Comparison of ENCODE assay signal across 19 cellular contexts in genomic region chr1:184442260-184442659, GRCh38. TPM values are rescaled to one million over a fixed set of nuclear protein-coding genes. Genes with fewer than 3 reads are reported as not detected.
DNase-seq lines count a peak whose midpoint lies in the region; ATAC-seq, FAIRE-seq and TF ChIP-seq lines count a peak whose summit lies in the region.
"Had no signal": no experiment of that assay in that cellular context is flagged by ENCODE, and none has a peak within 500 bp of the region (broad histone marks: within the 10 kb centered on the region; RNA-seq: fewer than 3 reads in every experiment).

No MANE protein-coding gene starts in this region.

- no peaks in the 10 kb centered on the region for H3K27me3 ChIP-seq in gastrocnemius medialis

- peak; percentile 5 for FAIRE-seq in GM12892 (lab: Jason Lieb, UNC)
- FAIRE-seq: G401.6, H1 had no signal

- H3K4me1 ChIP-seq in gastrocnemius medialis: peaks cover 61 to 75% of the 10 kb centered on the region in 2 donors

- DNase-seq in GM12892 (ENCODE audit: insufficient read length) (no peak), left colon (no peak), gastrocnemius medialis (no peak), mesenteric fat pad (ENCODE audit: low spot score) (no peak), NCI-H1694 treated with DMSO at 0.1 percent for 48 hours (lab: John Stamatoyannopoulos, UW) (no peak)
- DNase-seq: C1 segment of cervical spinal cord; Calu3; CD4-positive, alpha-beta memory T cell; COR-L47; DMS153; DND-41; GM23248; H7; HCEC 1CT had no signal

- H3K27ac ChIP-seq in gastrocnemius medialis: peak overlapping the region; percentile 53 to 63 (median 53)
- H3K27ac ChIP-seq: GM23248 had no signal

- intact Hi-C loops in left colon (cut with DNase I, micrococcal nuclease) (no loop called here), gastrocnemius medialis (cut with DNase I; ENCODE audit: low total_unique reads) (no loop called here)

- no peak for TF ChIP-seq CTCF in gastrocnemius medialis (IDR thresholded peaks at IDR 0.05 in 4 of 5, conservative IDR thresholded peaks at IDR 0.05 in 1 of 5)

- TF ChIP-seq POLR2A in GM12892 (IDR thresholded peaks at IDR 0.05; ENCODE audit: low read depth, low read length) (no peak), gastrocnemius medialis (IDR thresholded peaks at IDR 0.05) (no peak)

- in situ Hi-C loops in gastrocnemius medialis (cut with MboI; ENCODE audit: low sequenced_read_pairs in 4 of 4): no loop called here

- no peaks in the 10 kb centered on the region for H3K9me3 ChIP-seq in gastrocnemius medialis

- H3K36me3 ChIP-seq in gastrocnemius medialis: no peaks in the 10 kb centered on the region

- no peak overlapping the region for H3K4me3 ChIP-seq in gastrocnemius medialis
- H3K4me3 ChIP-seq: GM23248 had no signal

- ATAC-seq in SK-N-SH treated with all-trans-retinoic acid at 6 μM for 48 hours (no peak), left colon (peak; percentile 17), gastrocnemius medialis (no peak), GM21381 (IDR thresholded peaks at IDR 0.05; ENCODE audit: unreplicated experiment) (no peak), GM21390 (IDR thresholded peaks at IDR 0.05; ENCODE audit: unreplicated experiment) (no peak)

TF ChIP-seq in SK-N-SH treated with all-trans-retinoic acid at 6 μM for 48 hours, 23 proteins besides CTCF, POLR2A, EP300 and RAD21:
- TF ChIP-seq TCF4 (CRISPR knock-in tag; IDR thresholded peaks at IDR 0.05; ENCODE audit: borderline replicate concordance): peak; percentile 43; the same call in 1 of the 2 replicates
- TF ChIP-seq ZNF70 (CRISPR knock-in tag; IDR thresholded peaks at IDR 0.05): no peak
TF ChIP-seq in SK-N-SH treated with all-trans-retinoic acid at 6 μM for 48 hours: peak in this region for 1.

RNA-seq across cellular contexts. Expression of gene C1orf21, which starts 55.4 kb away (rescaled TPM):
- polyA plus RNA-seq in GM12892 (2012; ENCODE audit: missing spikeins): 2.7 TPM
- 100 to 1,000 TPM; 105 to 106 TPM for total RNA-seq in left colon
- total RNA-seq in gastrocnemius medialis: 100 to 1,000 TPM; 106 to 206 (median 154) TPM
- total RNA-seq in mesenteric fat pad: 49.5 TPM
